ENCODE assay signal across 8 cellular contexts in the genomic region with DNA sequence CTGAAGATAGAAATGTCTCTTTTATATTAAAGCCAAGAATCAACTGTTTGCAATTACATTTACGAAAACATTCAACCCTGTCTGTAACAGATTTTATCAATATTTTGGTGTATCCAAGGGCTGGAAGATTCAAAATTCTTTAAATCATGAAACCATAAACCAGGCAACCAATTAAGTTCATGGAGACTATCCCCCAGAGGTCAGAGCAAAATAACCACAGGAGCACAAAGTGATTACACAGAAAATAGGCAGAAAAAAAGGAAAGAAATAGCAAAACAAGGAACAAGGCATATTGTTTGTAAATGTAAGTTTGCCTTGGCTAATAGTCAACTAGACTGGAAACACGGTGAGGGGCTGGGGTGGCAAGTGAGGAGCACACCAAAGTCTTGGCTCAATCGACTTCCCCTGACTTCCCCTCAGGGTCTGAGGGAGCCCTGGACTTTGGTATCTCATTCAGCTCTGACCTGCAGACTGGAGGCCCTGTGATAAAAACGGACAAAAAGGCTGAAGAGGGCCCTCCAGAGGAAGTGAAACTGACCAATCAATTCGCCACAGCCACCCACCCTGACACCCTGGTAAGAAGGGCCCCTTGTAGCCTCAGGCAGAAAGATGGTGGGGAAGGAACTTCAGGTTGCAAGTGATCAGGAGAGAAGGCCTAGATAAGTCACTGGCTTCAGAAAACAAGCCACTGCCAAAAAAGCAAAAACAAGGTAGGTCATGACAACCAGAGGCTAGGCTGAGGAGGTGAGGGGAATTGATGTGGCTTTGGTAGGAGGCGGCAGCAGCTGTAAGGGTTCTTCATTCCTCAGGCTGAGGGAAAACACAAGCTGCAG. TPM values are rescaled to one million over a fixed set of nuclear protein-coding genes. Genes with fewer than 3 reads are reported as not detected.
DNase-seq lines count a peak whose midpoint lies in the region; ATAC-seq and TF ChIP-seq lines count a peak whose summit lies in the region.

No MANE protein-coding gene starts in this region.

- no peak overlapping the region for H3K9ac ChIP-seq in H9 (ENCODE audit: extremely low read depth, insufficient read length, low read length)

- H3K18ac ChIP-seq in H9 (ENCODE audit: insufficient read length, low read depth, low read length): no peak overlapping the region

- peaks cover 24% of the 10 kb centered on the region for H3K36me3 Mint-ChIP-seq in Calu3 (ENCODE audit: insufficient read depth, unreplicated experiment)
- peaks cover 7 to 11% (median 9%) of the 10 kb centered on the region in 3 experiments for H3K36me3 Mint-ChIP-seq in H9 (ENCODE audit: insufficient read depth in 1 of 3, low read depth in 3 of 3)
- H3K36me3 Mint-ChIP-seq in activated naive CD4-positive, alpha-beta T cell treated with anti-CD3 and anti-CD28 coated beads, Interleukin-2, amount 50 U/mL, for 72 hours: peaks cover 11 to 30% of the 10 kb centered on the region in 2 donors

- H3T11ph ChIP-seq in H9 (ENCODE audit: low read length): no peak overlapping the region

- peaks cover 17% of the 10 kb centered on the region for H3K23me2 ChIP-seq in H9 (ENCODE audit: insufficient read length, low read depth, low read length, poor library complexity, severe bottlenecking)

- peaks cover 6% of the 10 kb centered on the region; the same call in 1 of the 2 replicates for H3K4me1 ChIP-seq in H9 (ENCODE audit: insufficient read depth, low read length)

- no peak overlapping the region for H3K23ac ChIP-seq in H9 (ENCODE audit: insufficient read length, low read depth, low read length)

- no peak overlapping the region for H4K8ac ChIP-seq in H9 (replicated peaks; ENCODE audit: insufficient read length, low read depth, low read length)

- H3K4me2 ChIP-seq in H9 (ENCODE audit: insufficient read depth, insufficient read length, low read length): peak overlapping the region; percentile 92

- intact Hi-C loops in Calu3 (cut with micrococcal nuclease; ENCODE audit: unreplicated experiment): loop anchor here (10.0 kb wide), 1 partner anchor 152 kb away; no protein-coding TSS in a partner anchor

- H3K4ac ChIP-seq in H9 (ENCODE audit: low read depth, low read length): no peak overlapping the region

- H3K9me3 Mint-ChIP-seq in Calu3 (ENCODE audit: low read depth, unreplicated experiment) (peaks cover 5% of the 10 kb centered on the region), H9 (0 out of 5 replicates have a peak, but pooled peaks cover 0 to 2% of the 10 kb centered on the region in 2 experiments)
- peaks cover 3 to 8% of the 10 kb centered on the region in 2 donors for H3K9me3 Mint-ChIP-seq in activated naive CD4-positive, alpha-beta T cell treated with anti-CD3 and anti-CD28 coated beads, Interleukin-2, amount 50 U/mL, for 72 hours

- H3K27me3 Mint-ChIP-seq in Calu3 (ENCODE audit: unreplicated experiment): no peaks in the 10 kb centered on the region
- peaks cover 1% of the 10 kb centered on the region; the same call in 1 of the 2 replicates for H3K27me3 Mint-ChIP-seq in H9 (ENCODE audit: low read depth)

- H4K20me1 ChIP-seq in H9 (ENCODE audit: control insufficient read depth, insufficient read depth, insufficient read length): no peaks in the 10 kb centered on the region

- H3K4me3 Mint-ChIP-seq in Calu3 (ENCODE audit: low read depth, unreplicated experiment) (peak overlapping the region; percentile 88), H9 (peak overlapping the region; percentile 87 to 99)

- H3K27ac ChIP-seq in H9 (ENCODE audit: insufficient read length, low read depth, low read length) (no peak overlapping the region), skin epidermis (peak overlapping the region in 20 of 21 experiments; percentile 0 to 100 (median 97))

- no peak overlapping the region for H2BK5ac ChIP-seq in H9 (ENCODE audit: insufficient read length, low read length)

- no peak overlapping the region for H2BK12ac ChIP-seq in H9 (ENCODE audit: insufficient read length, low read depth, low read length)

- 0 out of 2 replicates have a peak overlapping the region, but pooled peaks have one; percentile 17 for H3K14ac ChIP-seq in H9 (ENCODE audit: insufficient read depth, low read length)

- H3K27me3 ChIP-seq in H9 (ENCODE audit: insufficient read depth, low read length): no peaks in the 10 kb centered on the region

- H3K4me1 Mint-ChIP-seq in Calu3 (ENCODE audit: low read depth, unreplicated experiment) (peaks cover 40% of the 10 kb centered on the region), H9 (peaks cover 36% of the 10 kb centered on the region in 2 experiments)

- no peak overlapping the region for H3K56ac ChIP-seq in H9 (ENCODE audit: insufficient read length, low read depth, low read length)

- H3K9me3 ChIP-seq in H9 (ENCODE audit: control insufficient read depth, low read depth, low read length): no peaks in the 10 kb centered on the region

- peaks cover 26% of the 10 kb centered on the region; the same call in 1 of the 2 replicates for H3K79me2 ChIP-seq in H9 (ENCODE audit: insufficient read depth, low read length)

- no peak overlapping the region for H2AFZ ChIP-seq in H9 (ENCODE audit: low read length)

- DNase-seq in Calu3 (no peak), H9 (peak; percentile 70), OCI-M2 (lab: John Stamatoyannopoulos, UW; ENCODE audit: unreplicated experiment) (peak; percentile 36), NCI-H2107 (lab: John Stamatoyannopoulos, UW) (no peak)
- peak in 1 of 2 donors; percentile 56 for DNase-seq in activated naive CD4-positive, alpha-beta T cell treated with anti-CD3 and anti-CD28 coated beads, Interleukin-2, amount 50 U/mL, for 72 hours (ENCODE audit: low spot score in 2 of 2)

- peak overlapping the region; percentile 86 for H3K4me3 ChIP-seq in iPS-11a (ENCODE audit: low read depth, low read length)
- H3K4me3 ChIP-seq in skin epidermis: peak overlapping the region; percentile 3 to 93 (median 83)

- no peak overlapping the region for H2BK15ac ChIP-seq in H9 (ENCODE audit: low read depth, low read length)

- no peak overlapping the region for H4K5ac ChIP-seq in H9 (ENCODE audit: insufficient read length, low read depth, low read length)

- H4K91ac ChIP-seq in H9 (ENCODE audit: insufficient read length, low read depth, low read length): no peak overlapping the region

- no peaks in the 10 kb centered on the region for H3K79me1 ChIP-seq in H9 (ENCODE audit: insufficient read depth, low read depth, low read length, poor library complexity, severe bottlenecking)

- H2BK120ac ChIP-seq in H9 (ENCODE audit: low read depth, low read length, poor library complexity, severe bottlenecking): no peak overlapping the region

- WGBS in H9 (ENCODE audit: extremely low coverage, insufficient read length, low lambda C conversion rate): no CpG with 5 or more reads among the region's 6 CpGs

- TF ChIP-seq CTCF in Calu3 (IDR thresholded peaks at IDR 0.05; ENCODE audit: unreplicated experiment): no peak
- peak; percentile 15; the same call in 1 of the 3 replicates for TF ChIP-seq CTCF in H9 (conservative IDR thresholded peaks at IDR 0.05)

- CTCF ChIA-PET in Calu3 (lab: Charles Lee): no interaction called here

- BruUV-seq in Calu3 (replicated peaks; lab: Mats Ljungman, UMichigan): TSS peak; percentile 35

- no peak overlapping the region for H3K27ac Mint-ChIP-seq in Calu3 (ENCODE audit: unreplicated experiment)
- peak overlapping the region; percentile 3 to 59 (median 44); a peak in 4 of 7 replicates for H3K27ac Mint-ChIP-seq in H9
- H3K27ac Mint-ChIP-seq in activated naive CD4-positive, alpha-beta T cell treated with anti-CD3 and anti-CD28 coated beads, Interleukin-2, amount 50 U/mL, for 72 hours: peak overlapping the region; percentile 97 to 98

- H2BK20ac ChIP-seq in H9 (ENCODE audit: low read depth, low read length, poor library complexity, severe bottlenecking): no peak overlapping the region

- H2AK5ac ChIP-seq in H9 (ENCODE audit: insufficient read length, low read length): no peak overlapping the region

- peak; percentile 30 to 55 for ATAC-seq in activated naive CD4-positive, alpha-beta T cell treated with anti-CD3 and anti-CD28 coated beads, Interleukin-2, amount 50 U/mL, for 72 hours
- ATAC-seq in HG02763 (IDR thresholded peaks at IDR 0.05; ENCODE audit: unreplicated experiment): no peak

RNA-seq across cellular contexts. Expression of gene SIK3, which starts 1.9 kb away (rescaled TPM):
- total RNA-seq in Calu3 (2022): 17.4 and 20.6 TPM in 2 replicates
- 31.4 and 35.5 TPM in 2 replicates for total RNA-seq in H9 (2021)
- total RNA-seq in activated naive CD4-positive, alpha-beta T cell treated with anti-CD3 and anti-CD28 coated beads, Interleukin-2, amount 50 U/mL, for 72 hours: 10 to 100 TPM; 14.6 to 39.5 TPM

RNA-seq across cellular contexts. Expression of gene PAFAH1B2, which starts 47.7 kb away (rescaled TPM):
- total RNA-seq in Calu3 (2022): 66.7 and 74.5 TPM in 2 replicates
- 158 and 161 TPM in 2 replicates for total RNA-seq in H9 (2021)
- total RNA-seq in activated naive CD4-positive, alpha-beta T cell treated with anti-CD3 and anti-CD28 coated beads, Interleukin-2, amount 50 U/mL, for 72 hours: 10 to 100 TPM; 63.4 to 64.5 TPM

Comparison
In these comparisons a context has a peak if more than half of its experiments do, and no peak if none do; other contexts are left out.
1. DNase-seq: peak in H9 (single experiment) and OCI-M2 (single experiment); none in Calu3 (single experiment) and NCI-H2107 (single experiment).